ENCODE assay signal across 1 cellular context in the genomic region with DNA sequence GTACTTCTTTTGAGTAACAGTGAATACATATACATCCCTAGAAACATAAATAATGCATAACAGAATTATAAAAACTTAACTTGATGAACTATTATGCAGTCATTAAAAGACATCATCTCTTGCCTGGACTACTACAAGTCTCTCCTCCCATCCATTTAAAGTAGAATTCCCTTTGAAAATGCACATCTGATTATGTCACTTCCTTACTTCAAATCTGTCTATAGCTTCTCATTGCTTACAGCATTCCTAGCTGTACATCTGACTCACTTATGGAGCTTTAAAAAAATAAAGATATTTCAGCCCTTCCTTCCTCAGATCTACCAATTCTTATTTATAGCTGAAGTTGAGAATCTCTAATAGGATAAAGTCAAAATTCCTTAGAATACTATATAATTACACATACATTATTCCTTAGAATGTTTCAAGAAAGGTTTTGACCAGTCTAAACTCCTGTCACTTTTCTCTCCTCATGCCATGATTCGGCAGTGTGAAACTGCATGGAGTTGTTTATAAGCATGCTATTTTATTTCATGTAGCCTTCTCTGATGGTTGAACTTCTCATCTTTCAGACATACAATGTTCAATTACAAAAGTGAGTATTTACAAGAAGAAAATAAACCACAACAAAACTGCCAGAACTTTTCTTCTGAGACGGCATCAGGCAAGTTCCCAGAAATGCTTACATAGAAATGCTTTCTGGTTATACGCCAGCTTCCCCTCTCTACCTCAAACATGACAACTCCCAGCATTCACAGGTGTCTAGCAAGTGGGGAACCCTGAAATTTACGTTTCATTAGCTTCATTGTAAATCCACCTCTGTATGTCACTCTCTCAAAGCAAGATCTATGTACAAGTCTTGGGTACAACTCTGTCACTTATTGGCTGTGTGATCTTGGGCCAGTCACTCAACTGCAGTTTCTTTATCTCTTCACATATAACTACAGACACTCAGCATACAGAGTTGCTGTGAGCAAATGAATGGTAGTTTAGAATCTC.
TF ChIP-seq lines count a peak whose summit lies in the region.

No MANE protein-coding gene starts in this region.

TF ChIP-seq in K562, 482 proteins besides CTCF, POLR2A, EP300 and RAD21:
- no peak for TF ChIP-seq HNRNPK (IDR thresholded peaks at IDR 0.05; ENCODE audit: low read depth, low read length, poor library complexity, severe bottlenecking)
- TF ChIP-seq KLF13 (tag; IDR thresholded peaks at IDR 0.05; ENCODE audit: borderline replicate concordance, low read depth) = no peak
- TF ChIP-seq, protein P1, sequence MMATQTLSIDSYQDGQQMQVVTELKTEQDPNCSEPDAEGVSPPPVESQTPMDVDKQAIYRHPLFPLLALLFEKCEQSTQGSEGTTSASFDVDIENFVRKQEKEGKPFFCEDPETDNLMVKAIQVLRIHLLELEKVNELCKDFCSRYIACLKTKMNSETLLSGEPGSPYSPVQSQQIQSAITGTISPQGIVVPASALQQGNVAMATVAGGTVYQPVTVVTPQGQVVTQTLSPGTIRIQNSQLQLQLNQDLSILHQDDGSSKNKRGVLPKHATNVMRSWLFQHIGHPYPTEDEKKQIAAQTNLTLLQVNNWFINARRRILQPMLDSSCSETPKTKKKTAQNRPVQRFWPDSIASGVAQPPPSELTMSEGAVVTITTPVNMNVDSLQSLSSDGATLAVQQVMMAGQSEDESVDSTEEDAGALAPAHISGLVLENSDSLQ (IDR thresholded peaks at IDR 0.05) = peak; percentile 60
- TF ChIP-seq, protein P2, sequence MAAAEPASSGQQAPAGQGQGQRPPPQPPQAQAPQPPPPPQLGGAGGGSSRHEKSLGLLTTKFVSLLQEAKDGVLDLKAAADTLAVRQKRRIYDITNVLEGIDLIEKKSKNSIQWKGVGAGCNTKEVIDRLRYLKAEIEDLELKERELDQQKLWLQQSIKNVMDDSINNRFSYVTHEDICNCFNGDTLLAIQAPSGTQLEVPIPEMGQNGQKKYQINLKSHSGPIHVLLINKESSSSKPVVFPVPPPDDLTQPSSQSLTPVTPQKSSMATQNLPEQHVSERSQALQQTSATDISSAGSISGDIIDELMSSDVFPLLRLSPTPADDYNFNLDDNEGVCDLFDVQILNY (CRISPR knock-in tag; IDR thresholded peaks at IDR 0.05) = no peak
